Comparison of ENCODE assay signal across 9 cellular contexts in the genomic region with DNA sequence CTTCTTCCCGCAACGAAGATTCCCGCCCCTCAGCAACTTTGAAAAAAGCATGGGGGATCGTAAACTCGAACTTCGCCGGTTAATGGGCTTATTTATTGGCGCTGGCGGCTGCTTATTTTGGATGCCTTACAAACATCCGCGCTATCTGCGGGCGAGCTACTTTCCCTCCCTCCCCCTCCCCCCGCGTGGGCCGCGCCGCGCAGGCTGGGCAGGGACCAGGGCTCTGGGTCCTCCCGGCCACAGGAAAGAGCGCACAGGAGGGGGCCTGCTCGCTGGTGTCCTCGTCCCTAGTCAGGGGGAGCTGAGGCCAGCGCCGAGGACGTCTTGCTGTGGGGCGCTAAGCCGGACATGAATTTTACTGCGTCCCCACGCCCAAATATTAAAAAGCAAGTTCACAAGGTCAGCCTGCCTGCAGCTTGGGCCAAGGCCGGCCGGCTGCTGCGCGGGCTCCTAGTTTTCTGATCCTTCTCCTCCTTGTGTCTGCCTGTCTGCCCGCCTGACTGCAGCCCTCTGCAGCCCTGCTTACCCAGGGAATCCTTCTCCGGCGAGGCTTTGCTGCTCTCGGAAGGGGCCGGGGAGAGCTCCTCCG. TPM values are rescaled to one million over a fixed set of nuclear protein-coding genes. Genes with fewer than 3 reads are reported as not detected.
DNase-seq lines count a peak whose midpoint lies in the region; ATAC-seq, FAIRE-seq and TF ChIP-seq lines count a peak whose summit lies in the region.
"Had no signal": no experiment of that assay in that cellular context is flagged by ENCODE, and none has a peak within 500 bp of the region (broad histone marks: within the 10 kb centered on the region; RNA-seq: fewer than 3 reads in every experiment).

No MANE protein-coding gene starts in this region.

- no peaks in the 10 kb centered on the region; the same call in 2 of the 3 replicates for H3K36me3 Mint-ChIP-seq in GM23338 (ENCODE audit: low read depth)
- no peaks in the 10 kb centered on the region for H3K36me3 Mint-ChIP-seq in T-helper 17 cell (ENCODE audit: low read depth)

- H3K4me3 Mint-ChIP-seq in GM23338 (no peak overlapping the region), T-helper 17 cell (peak overlapping the region; percentile 62)

- 2 to 3% (median 3%) methylated on average over 33 to 40 of the region's 40 CpGs for WGBS in small intestine, 3 donors

- intact Hi-C loops in left cardiac atrium (cut with DNase I) = no loop called here

- TF ChIP-seq CTCF in GM23338 (conservative IDR thresholded peaks at IDR 0.05; ENCODE audit: low read depth in 2 of 2) = no peak

- peaks cover 29% of the 10 kb centered on the region for H3K4me1 ChIP-seq in GM23338 (ENCODE audit: insufficient read depth)
- no peaks in the 10 kb centered on the region for H3K4me1 ChIP-seq in small intestine (ENCODE audit: control insufficient read depth in 2 of 2, insufficient read depth in 1 of 2, low read depth in 1 of 2, low read length in 1 of 2)

- H3K79me2 ChIP-seq in GM23338 (replicated peaks; ENCODE audit: insufficient read depth) = no peaks in the 10 kb centered on the region

- H3K4me1 Mint-ChIP-seq in GM23338 = peaks cover 15% of the 10 kb centered on the region; the same call in 2 of the 3 replicates
- H3K4me1 Mint-ChIP-seq in T-helper 17 cell = peaks cover 22% of the 10 kb centered on the region

- no peaks in the 10 kb centered on the region for H3K9me2 ChIP-seq in GM23338 (ENCODE audit: insufficient read depth)

- no peak for FAIRE-seq in small intestine (lab: Jason Lieb, UNC)
- FAIRE-seq: bronchial epithelial cell had no signal

- peaks cover 46% of the 10 kb centered on the region for H4K20me1 ChIP-seq in GM23338 (replicated peaks; ENCODE audit: insufficient read depth)

- ATAC-seq in GM23338 = peak; percentile 2; the same call in 2 of the 3 replicates
- ATAC-seq in T-helper 17 cell = peak; percentile 27
- ATAC-seq in left cardiac atrium = peak; percentile 41 to 47
- no peak for ATAC-seq in HG02973 (IDR thresholded peaks at IDR 0.05; ENCODE audit: unreplicated experiment)
- ATAC-seq in HG03039 (IDR thresholded peaks at IDR 0.05; ENCODE audit: unreplicated experiment) = no peak

- peaks cover 11% of the 10 kb centered on the region; the same call in 2 of the 3 replicates for H3K9me3 Mint-ChIP-seq in GM23338

- no peak overlapping the region for H2AFZ ChIP-seq in GM23338

- H3F3A ChIP-seq in GM23338 (replicated peaks; ENCODE audit: low read depth) = peaks cover 51% of the 10 kb centered on the region

- no peaks in the 10 kb centered on the region for H3K36me3 ChIP-seq in GM23338 (ENCODE audit: insufficient read depth)
- H3K36me3 ChIP-seq in small intestine (ENCODE audit: control insufficient read depth in 2 of 2, insufficient read depth in 2 of 2, low read length in 2 of 2) = no peaks in the 10 kb centered on the region

- H3K4me3 ChIP-seq in GM23338 (peak overlapping the region; percentile 43; the same call in 1 of the 2 replicates), small intestine (ENCODE audit: low read depth in 1 of 2, low read length in 2 of 2) (peak overlapping the region; percentile 47 to 73)

- H3K27me3 Mint-ChIP-seq in GM23338 (ENCODE audit: insufficient read depth, low read depth, poor library complexity) = peaks cover 95% of the 10 kb centered on the region
- peaks cover 73% of the 10 kb centered on the region for H3K27me3 Mint-ChIP-seq in T-helper 17 cell

- H3K27ac Mint-ChIP-seq in GM23338 (no peak overlapping the region), T-helper 17 cell (no peak overlapping the region)

- H3K27ac ChIP-seq in GM23338 (ENCODE audit: low read depth) (no peak overlapping the region), small intestine (ENCODE audit: low read depth in 1 of 2, low read length in 1 of 2) (no peak overlapping the region)

- peak overlapping the region; percentile 70; the same call in 1 of the 2 replicates for H3K4me2 ChIP-seq in GM23338

- DNase-seq in A172 (ENCODE audit: low spot score) = peak; percentile 77
- DNase-seq in GM23338 (ENCODE audit: low spot score) = peak; percentile 48
- peak in 1 of 3 donors; percentile 8 for DNase-seq in T-helper 17 cell
- peak; percentile 21 for DNase-seq in left cardiac atrium
- DNase-seq in small intestine = no peak
- no peak for DNase-seq in iPS-NIHi7 (ENCODE audit: extremely low spot score)

- H3K9me3 ChIP-seq in T-helper 17 cell (ENCODE audit: control insufficient read depth, low read length, poor library complexity, severe bottlenecking) (no peaks in the 10 kb centered on the region), small intestine (ENCODE audit: control insufficient read depth, low read depth) (no peaks in the 10 kb centered on the region)

- peaks cover 100% of the 10 kb centered on the region for H3K27me3 ChIP-seq in GM23338 (ENCODE audit: insufficient read depth)
- peaks cover 20 to 82% of the 10 kb centered on the region in 2 donors for H3K27me3 ChIP-seq in small intestine (ENCODE audit: control insufficient read depth in 2 of 2, insufficient read depth in 2 of 2, low read length in 2 of 2)

TF ChIP-seq in GM23338, 12 proteins besides CTCF, POLR2A, EP300 and RAD21:
- TF ChIP-seq ZNF331 (CRISPR knock-in tag; IDR thresholded peaks at IDR 0.05; ENCODE audit: low read depth) (no peak), EZH2 (IDR thresholded peaks at IDR 0.05; ENCODE audit: low read depth, unreplicated experiment) (peak; percentile 72), POLR2AphosphoS5 (IDR thresholded peaks at IDR 0.05; ENCODE audit: low read depth) (no peak), EZH2phosphoT487 (IDR thresholded peaks at IDR 0.05; ENCODE audit: unreplicated experiment) (no peak), STAT1 (IDR thresholded peaks at IDR 0.05; ENCODE audit: unreplicated experiment) (no peak)
TF ChIP-seq in GM23338: peak in this region for 1.

RNA-seq across cellular contexts. Expression of a gene that starts 1.2 kb away (rescaled TPM):
- total RNA-seq in A172 (2014; rRNA removed; shearing (Covaris generic)) = 26.4 and 30.7 TPM in 2 replicates
- not detected in 2 replicates for total RNA-seq in GM23338 (2014; rRNA removed; shearing (Covaris generic))
- not detected in 2 replicates for polyA plus RNA-seq in GM23338 (2016; fragmentation: Nextera tagmentation; extraction: Ambion mirVana)
- total RNA-seq in T-helper 17 cell = not detected
- under 1 TPM; 0.10 to 0.21 TPM for total RNA-seq in left cardiac atrium
- under 1 TPM in 1 of 3 donors, not detected in 2; 0.06 TPM for polyA plus RNA-seq in small intestine
- total RNA-seq: bronchial epithelial cell had no signal

RNA-seq across cellular contexts. Expression of a gene that starts 7.6 kb away (rescaled TPM):
- total RNA-seq in A172 (2014; rRNA removed; shearing (Covaris generic)) = 74.8 and 88.6 TPM in 2 replicates
- not detected in 2 replicates for total RNA-seq in GM23338 (2014; rRNA removed; shearing (Covaris generic))
- polyA plus RNA-seq in GM23338 (2016; fragmentation: Nextera tagmentation; extraction: Ambion mirVana) (not detected in 2 replicates), small intestine (under 1 TPM in 1 of 3 donors, not detected in 2; 0.28 TPM)
- total RNA-seq in T-helper 17 cell (not detected), left cardiac atrium (not detected)
- total RNA-seq: bronchial epithelial cell had no signal

RNA-seq across cellular contexts. Expression of a gene that starts 12.1 kb away (rescaled TPM):
- total RNA-seq in A172 (2014; rRNA removed; shearing (Covaris generic)) = 1.2 TPM in 2 replicates
- not detected in 2 replicates for total RNA-seq in GM23338 (2014; rRNA removed; shearing (Covaris generic))
- polyA plus RNA-seq in GM23338 (2016; fragmentation: Nextera tagmentation; extraction: Ambion mirVana) = not detected in 2 replicates
- not detected for total RNA-seq in T-helper 17 cell
- total RNA-seq in left cardiac atrium = not detected
- not detected for polyA plus RNA-seq in small intestine
- total RNA-seq: bronchial epithelial cell had no signal

RNA-seq across cellular contexts. Expression of a gene that starts 16.4 kb away (rescaled TPM):
- not detected in 2 replicates for total RNA-seq in A172 (2014; rRNA removed; shearing (Covaris generic))
- total RNA-seq in GM23338 (2014; rRNA removed; shearing (Covaris generic)) = not detected in 2 replicates
- 0.24 TPM in 1 of 2 replicates, not detected in the other for polyA plus RNA-seq in GM23338 (2016; fragmentation: Nextera tagmentation; extraction: Ambion mirVana)
- total RNA-seq in T-helper 17 cell = not detected
- under 1 TPM; 0.12 to 0.39 TPM for total RNA-seq in left cardiac atrium
- polyA plus RNA-seq in small intestine = 1 to 10 TPM in 2 of 3 donors, not detected in 1; 1.1 to 1.9 TPM
- total RNA-seq: bronchial epithelial cell had no signal

RNA-seq across cellular contexts. Expression of a gene that starts 20.5 kb away (rescaled TPM):
- total RNA-seq in A172 (2014; rRNA removed; shearing (Covaris generic)) = 0.07 and 0.41 TPM in 2 replicates
- total RNA-seq in GM23338 (2014; rRNA removed; shearing (Covaris generic)) = not detected in 2 replicates
- polyA plus RNA-seq in GM23338 (2016; fragmentation: Nextera tagmentation; extraction: Ambion mirVana) (not detected in 2 replicates), small intestine (1 to 10 TPM in 1 of 3 donors, under 1 TPM in 2; 0.45 to 3.3 (median 0.54) TPM)
- total RNA-seq in T-helper 17 cell (not detected), left cardiac atrium (under 1 TPM; 0.68 to 0.74 TPM)
- total RNA-seq: bronchial epithelial cell had no signal

Comparison
In these comparisons a context has a peak if more than half of its experiments do, and no peak if none do; other contexts are left out.
1. DNase-seq: peak in A172 (single experiment), GM23338 (single experiment) and left cardiac atrium (single experiment); none in small intestine (single experiment) and iPS-NIHi7 (single experiment).
2. ATAC-seq: peak in GM23338 (single experiment), T-helper 17 cell (single experiment) and left cardiac atrium (2 of 2); none in HG02973 (single experiment) and HG03039 (single experiment).
3. RNA of a gene that starts 1.2 kb away (total RNA-seq): 26.4 to 30.7 TPM in A172; 0.10 to 0.21 TPM in left cardiac atrium, not detected in GM23338 and not detected in T-helper 17 cell; every median in the first group is over 10 times any median in the second.
4. RNA of a gene that starts 7.6 kb away (total RNA-seq): 74.8 to 88.6 TPM in A172; not detected in T-helper 17 cell, not detected in left cardiac atrium and not detected in GM23338; every median in the first group is over 10 times any median in the second.